Comparison of ENCODE assay signal across 2 cellular contexts in the genomic region with DNA sequence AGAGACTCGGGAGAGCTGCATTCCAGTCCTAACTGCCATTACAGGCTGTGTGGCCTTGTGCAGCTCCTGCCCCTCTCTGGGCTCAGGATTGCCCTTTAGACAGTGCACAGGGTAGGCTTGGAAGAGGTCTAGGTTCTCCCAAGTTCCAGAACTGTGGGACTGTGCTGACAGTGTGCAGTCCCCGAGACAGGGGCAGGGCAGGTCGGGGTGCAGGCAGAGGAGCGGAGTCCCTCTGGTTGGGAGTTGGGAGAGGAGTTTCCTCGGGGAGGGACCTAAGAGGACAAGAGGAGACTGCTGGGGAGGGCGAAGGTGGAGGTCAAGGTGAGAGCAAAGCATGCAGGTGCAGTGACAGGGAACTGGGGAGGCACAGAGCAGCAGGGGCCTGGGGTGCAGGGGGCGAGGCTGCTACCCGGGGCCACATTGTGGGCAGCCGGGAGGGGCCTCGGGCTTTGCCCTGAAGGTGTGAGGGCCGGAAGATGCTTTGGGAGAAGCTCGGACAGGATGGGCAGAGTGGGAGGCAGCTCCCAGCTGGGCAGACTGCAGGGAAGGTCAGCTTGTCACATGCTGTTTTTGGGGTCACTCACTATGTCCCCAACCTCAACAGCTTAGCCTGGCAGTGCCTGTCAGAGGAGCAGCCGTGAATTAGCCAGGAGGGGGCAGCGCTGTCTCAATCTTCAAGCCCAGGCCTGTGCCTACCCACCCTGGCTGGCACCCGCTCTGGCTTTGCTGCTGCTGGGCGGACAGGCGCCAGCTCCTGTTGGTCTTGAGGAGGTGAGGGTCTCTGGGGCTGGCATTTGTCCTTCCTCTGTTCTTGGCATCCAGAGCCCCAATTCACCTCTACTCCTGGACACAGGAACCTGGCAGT.
TF ChIP-seq lines count a peak whose summit lies in the region.

No MANE protein-coding gene starts in this region.

TF ChIP-seq in Ishikawa, 13 proteins besides CTCF, POLR2A, EP300 and RAD21 (continued from another document):
- TF ChIP-seq USF1 (IDR thresholded peaks at IDR 0.05): no peak
- TF ChIP-seq NFIC (IDR thresholded peaks at IDR 0.05): no peak

TF ChIP-seq in GM12878, 131 proteins besides CTCF, POLR2A, EP300 and RAD21 (continued from another document):
- TF ChIP-seq ZNF592 (IDR thresholded peaks at IDR 0.05): no peak
- no peak for TF ChIP-seq MEF2A (IDR thresholded peaks at IDR 0.05; ENCODE audit: insufficient read depth, low read depth, low read length)
- TF ChIP-seq SMC3 (IDR thresholded peaks at IDR 0.05; ENCODE audit: borderline replicate concordance, low read length): peak; percentile 59
- TF ChIP-seq, protein P1, sequence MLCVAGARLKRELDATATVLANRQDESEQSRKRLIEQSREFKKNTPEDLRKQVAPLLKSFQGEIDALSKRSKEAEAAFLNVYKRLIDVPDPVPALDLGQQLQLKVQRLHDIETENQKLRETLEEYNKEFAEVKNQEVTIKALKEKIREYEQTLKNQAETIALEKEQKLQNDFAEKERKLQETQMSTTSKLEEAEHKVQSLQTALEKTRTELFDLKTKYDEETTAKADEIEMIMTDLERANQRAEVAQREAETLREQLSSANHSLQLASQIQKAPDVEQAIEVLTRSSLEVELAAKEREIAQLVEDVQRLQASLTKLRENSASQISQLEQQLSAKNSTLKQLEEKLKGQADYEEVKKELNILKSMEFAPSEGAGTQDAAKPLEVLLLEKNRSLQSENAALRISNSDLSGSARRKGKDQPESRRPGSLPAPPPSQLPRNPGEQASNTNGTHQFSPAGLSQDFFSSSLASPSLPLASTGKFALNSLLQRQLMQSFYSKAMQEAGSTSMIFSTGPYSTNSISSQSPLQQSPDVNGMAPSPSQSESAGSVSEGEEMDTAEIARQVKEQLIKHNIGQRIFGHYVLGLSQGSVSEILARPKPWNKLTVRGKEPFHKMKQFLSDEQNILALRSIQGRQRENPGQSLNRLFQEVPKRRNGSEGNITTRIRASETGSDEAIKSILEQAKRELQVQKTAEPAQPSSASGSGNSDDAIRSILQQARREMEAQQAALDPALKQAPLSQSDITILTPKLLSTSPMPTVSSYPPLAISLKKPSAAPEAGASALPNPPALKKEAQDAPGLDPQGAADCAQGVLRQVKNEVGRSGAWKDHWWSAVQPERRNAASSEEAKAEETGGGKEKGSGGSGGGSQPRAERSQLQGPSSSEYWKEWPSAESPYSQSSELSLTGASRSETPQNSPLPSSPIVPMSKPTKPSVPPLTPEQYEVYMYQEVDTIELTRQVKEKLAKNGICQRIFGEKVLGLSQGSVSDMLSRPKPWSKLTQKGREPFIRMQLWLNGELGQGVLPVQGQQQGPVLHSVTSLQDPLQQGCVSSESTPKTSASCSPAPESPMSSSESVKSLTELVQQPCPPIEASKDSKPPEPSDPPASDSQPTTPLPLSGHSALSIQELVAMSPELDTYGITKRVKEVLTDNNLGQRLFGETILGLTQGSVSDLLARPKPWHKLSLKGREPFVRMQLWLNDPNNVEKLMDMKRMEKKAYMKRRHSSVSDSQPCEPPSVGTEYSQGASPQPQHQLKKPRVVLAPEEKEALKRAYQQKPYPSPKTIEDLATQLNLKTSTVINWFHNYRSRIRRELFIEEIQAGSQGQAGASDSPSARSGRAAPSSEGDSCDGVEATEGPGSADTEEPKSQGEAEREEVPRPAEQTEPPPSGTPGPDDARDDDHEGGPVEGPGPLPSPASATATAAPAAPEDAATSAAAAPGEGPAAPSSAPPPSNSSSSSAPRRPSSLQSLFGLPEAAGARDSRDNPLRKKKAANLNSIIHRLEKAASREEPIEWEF (IDR thresholded peaks at IDR 0.05; ENCODE audit: insufficient replicate concordance, low read depth, low read length): no peak
